1 cellular context compared by ENCODE assay signal in the genomic region with DNA sequence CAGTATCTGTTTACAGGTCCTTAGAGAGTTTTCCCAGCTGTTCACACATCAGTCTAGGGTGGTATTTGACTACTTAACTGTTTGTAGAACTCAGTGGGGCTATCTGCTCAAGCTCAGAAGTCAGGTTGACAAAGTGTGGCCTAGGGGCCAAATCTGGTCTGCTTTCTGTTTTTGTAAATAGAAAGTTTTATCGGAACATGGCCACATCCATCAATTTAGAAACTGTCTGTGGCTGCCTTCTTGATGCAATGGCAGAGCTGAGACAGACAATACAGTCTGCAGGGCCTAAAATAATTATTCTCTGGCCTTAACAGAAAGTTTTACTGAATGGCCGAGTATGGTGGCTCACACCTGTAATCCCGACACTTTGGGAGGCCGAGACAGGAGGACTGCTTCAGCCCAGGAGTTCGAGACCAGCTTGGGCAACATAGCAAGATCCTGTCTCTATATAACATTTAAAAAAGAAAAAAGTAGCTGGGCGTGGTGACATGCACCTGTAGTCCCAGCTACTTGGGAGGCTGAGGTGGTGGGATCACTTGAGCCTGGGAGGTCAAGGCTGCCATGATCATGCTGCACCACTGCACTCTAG.
TF ChIP-seq lines count a peak whose summit lies in the region.

No MANE protein-coding gene starts in this region.

TF ChIP-seq in HCT116, 20 proteins besides CTCF, POLR2A, EP300 and RAD21 (continued from another document):
- TF ChIP-seq, protein P1, sequence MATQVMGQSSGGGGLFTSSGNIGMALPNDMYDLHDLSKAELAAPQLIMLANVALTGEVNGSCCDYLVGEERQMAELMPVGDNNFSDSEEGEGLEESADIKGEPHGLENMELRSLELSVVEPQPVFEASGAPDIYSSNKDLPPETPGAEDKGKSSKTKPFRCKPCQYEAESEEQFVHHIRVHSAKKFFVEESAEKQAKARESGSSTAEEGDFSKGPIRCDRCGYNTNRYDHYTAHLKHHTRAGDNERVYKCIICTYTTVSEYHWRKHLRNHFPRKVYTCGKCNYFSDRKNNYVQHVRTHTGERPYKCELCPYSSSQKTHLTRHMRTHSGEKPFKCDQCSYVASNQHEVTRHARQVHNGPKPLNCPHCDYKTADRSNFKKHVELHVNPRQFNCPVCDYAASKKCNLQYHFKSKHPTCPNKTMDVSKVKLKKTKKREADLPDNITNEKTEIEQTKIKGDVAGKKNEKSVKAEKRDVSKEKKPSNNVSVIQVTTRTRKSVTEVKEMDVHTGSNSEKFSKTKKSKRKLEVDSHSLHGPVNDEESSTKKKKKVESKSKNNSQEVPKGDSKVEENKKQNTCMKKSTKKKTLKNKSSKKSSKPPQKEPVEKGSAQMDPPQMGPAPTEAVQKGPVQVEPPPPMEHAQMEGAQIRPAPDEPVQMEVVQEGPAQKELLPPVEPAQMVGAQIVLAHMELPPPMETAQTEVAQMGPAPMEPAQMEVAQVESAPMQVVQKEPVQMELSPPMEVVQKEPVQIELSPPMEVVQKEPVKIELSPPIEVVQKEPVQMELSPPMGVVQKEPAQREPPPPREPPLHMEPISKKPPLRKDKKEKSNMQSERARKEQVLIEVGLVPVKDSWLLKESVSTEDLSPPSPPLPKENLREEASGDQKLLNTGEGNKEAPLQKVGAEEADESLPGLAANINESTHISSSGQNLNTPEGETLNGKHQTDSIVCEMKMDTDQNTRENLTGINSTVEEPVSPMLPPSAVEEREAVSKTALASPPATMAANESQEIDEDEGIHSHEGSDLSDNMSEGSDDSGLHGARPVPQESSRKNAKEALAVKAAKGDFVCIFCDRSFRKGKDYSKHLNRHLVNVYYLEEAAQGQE (IDR thresholded peaks at IDR 0.05; ENCODE audit: low read depth): no peak
- TF ChIP-seq ZNF274 (IDR thresholded peaks at IDR 0.05; ENCODE audit: low read depth, low read length) (no peak), EZH2phosphoT487 (IDR thresholded peaks at IDR 0.05; ENCODE audit: borderline replicate concordance) (no peak), JUND (IDR thresholded peaks at IDR 0.05) (no peak), EZH2 (IDR thresholded peaks at IDR 0.05) (no peak), SIN3A (IDR thresholded peaks at IDR 0.05; ENCODE audit: low read depth) (no peak), ELF1 (IDR thresholded peaks at IDR 0.05; ENCODE audit: borderline replicate concordance, low read depth) (no peak), FOSL1 (IDR thresholded peaks at IDR 0.05; ENCODE audit: low read depth) (no peak), SP1 (IDR thresholded peaks at IDR 0.05; ENCODE audit: low read depth) (no peak), CBX3 (IDR thresholded peaks at IDR 0.05; ENCODE audit: low read depth) (no peak), POLR2AphosphoS5 (IDR thresholded peaks at IDR 0.05; ENCODE audit: low read depth, low read length) (no peak)
- TF ChIP-seq, protein P2, sequence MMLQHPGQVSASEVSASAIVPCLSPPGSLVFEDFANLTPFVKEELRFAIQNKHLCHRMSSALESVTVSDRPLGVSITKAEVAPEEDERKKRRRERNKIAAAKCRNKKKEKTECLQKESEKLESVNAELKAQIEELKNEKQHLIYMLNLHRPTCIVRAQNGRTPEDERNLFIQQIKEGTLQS (IDR thresholded peaks at IDR 0.05): no peak
- TF ChIP-seq, protein P3, sequence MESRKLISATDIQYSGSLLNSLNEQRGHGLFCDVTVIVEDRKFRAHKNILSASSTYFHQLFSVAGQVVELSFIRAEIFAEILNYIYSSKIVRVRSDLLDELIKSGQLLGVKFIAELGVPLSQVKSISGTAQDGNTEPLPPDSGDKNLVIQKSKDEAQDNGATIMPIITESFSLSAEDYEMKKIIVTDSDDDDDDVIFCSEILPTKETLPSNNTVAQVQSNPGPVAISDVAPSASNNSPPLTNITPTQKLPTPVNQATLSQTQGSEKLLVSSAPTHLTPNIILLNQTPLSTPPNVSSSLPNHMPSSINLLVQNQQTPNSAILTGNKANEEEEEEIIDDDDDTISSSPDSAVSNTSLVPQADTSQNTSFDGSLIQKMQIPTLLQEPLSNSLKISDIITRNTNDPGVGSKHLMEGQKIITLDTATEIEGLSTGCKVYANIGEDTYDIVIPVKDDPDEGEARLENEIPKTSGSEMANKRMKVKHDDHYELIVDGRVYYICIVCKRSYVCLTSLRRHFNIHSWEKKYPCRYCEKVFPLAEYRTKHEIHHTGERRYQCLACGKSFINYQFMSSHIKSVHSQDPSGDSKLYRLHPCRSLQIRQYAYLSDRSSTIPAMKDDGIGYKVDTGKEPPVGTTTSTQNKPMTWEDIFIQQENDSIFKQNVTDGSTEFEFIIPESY (IDR thresholded peaks at IDR 0.05; ENCODE audit: extremely low read depth, insufficient replicate concordance, low read length): no peak
- TF ChIP-seq, protein P4, sequence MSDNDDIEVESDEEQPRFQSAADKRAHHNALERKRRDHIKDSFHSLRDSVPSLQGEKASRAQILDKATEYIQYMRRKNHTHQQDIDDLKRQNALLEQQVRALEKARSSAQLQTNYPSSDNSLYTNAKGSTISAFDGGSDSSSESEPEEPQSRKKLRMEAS (IDR thresholded peaks at IDR 0.05): no peak
